ENCODE assay signal across 1 cellular context in the genomic region with DNA sequence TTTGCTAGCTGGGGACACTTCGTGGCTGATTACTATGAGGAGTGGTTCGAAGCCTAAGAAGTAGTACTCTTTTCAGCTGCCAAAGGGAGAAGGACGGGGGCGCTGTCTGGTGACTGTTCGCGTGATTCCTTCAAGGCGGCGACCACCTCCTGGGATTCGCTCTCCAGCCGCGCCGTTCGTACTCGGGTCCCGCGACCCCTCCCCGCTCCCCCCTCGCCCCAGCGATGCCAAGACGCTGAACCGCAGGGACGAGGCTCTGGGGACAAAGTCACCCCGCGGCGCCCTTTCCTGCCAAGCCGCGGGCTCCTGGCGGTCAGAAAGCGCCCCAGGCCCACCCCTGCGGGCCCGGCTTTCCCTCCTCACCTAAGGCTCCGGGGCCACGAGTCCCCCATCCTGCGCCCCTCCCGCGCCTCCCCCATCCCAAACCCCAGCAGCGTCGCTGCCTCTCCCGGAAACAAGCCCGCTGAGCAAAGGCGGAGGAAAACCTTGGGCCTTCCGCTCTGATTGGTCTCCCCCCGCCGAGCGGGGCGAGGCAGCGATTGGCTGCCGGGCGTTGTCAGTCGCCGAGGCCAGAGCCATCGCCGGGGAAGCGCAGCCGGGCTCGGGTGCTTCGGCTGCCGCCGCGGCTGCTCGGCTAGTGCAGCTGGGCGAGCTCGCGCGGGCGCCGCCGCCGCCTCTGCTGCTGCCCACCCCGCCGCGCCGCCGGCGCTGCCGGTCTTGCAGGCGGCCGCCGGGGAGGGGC.
TF ChIP-seq lines count a peak whose summit lies in the region.

A gene (plus strand): TSS at position 572 of the 742 bp plus-strand sequence.

TF ChIP-seq in K562, 482 proteins besides CTCF, POLR2A, EP300 and RAD21 (continued from another document and continues in another):
- TF ChIP-seq, protein P1, sequence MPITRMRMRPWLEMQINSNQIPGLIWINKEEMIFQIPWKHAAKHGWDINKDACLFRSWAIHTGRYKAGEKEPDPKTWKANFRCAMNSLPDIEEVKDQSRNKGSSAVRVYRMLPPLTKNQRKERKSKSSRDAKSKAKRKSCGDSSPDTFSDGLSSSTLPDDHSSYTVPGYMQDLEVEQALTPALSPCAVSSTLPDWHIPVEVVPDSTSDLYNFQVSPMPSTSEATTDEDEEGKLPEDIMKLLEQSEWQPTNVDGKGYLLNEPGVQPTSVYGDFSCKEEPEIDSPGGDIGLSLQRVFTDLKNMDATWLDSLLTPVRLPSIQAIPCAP (CRISPR knock-in tag; IDR thresholded peaks at IDR 0.05; ENCODE audit: borderline replicate concordance), result no peak
- TF ChIP-seq, protein P2, sequence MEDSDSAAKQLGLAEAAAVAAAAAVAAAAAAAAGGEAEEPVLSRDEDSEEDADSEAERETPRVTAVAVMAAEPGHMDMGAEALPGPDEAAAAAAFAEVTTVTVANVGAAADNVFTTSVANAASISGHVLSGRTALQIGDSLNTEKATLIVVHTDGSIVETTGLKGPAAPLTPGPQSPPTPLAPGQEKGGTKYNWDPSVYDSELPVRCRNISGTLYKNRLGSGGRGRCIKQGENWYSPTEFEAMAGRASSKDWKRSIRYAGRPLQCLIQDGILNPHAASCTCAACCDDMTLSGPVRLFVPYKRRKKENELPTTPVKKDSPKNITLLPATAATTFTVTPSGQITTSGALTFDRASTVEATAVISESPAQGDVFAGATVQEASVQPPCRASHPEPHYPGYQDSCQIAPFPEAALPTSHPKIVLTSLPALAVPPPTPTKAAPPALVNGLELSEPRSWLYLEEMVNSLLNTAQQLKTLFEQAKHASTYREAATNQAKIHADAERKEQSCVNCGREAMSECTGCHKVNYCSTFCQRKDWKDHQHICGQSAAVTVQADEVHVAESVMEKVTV (CRISPR knock-in tag; IDR thresholded peaks at IDR 0.05), result no peak
- TF ChIP-seq ZC3H8 (IDR thresholded peaks at IDR 0.05) (no peak), NFYB (IDR thresholded peaks at IDR 0.05; ENCODE audit: extremely low read depth, insufficient read length) (peak; percentile 43), CXXC5 (CRISPR knock-in tag; IDR thresholded peaks at IDR 0.05) (peak; percentile 47; the same call in 1 of the 2 replicates), ATF1 (CRISPR knock-in tag; IDR thresholded peaks at IDR 0.05) (no peak), ATF1 (tag; IDR thresholded peaks at IDR 0.05) (no peak), RBFOX2 (IDR thresholded peaks at IDR 0.05; ENCODE audit: low read depth, low read length) (0 out of 2 replicates have a peak, but pooled peaks have one; percentile 26), ZNF445 (CRISPR knock-in tag; IDR thresholded peaks at IDR 0.05; ENCODE audit: low read depth) (no peak), SNIP1 (IDR thresholded peaks at IDR 0.05; ENCODE audit: low read depth) (no peak), GABPA (tag; conservative IDR thresholded peaks at IDR 0.05; ENCODE audit: low read depth) (peak; percentile 68), KLF10 (CRISPR knock-in tag; IDR thresholded peaks at IDR 0.05) (no peak), RBM25 (IDR thresholded peaks at IDR 0.05; ENCODE audit: low read depth, low read length, severe bottlenecking) (peak; percentile 35), MECOM (CRISPR knock-in tag; IDR thresholded peaks at IDR 0.05) (no peak), SIRT6 (IDR thresholded peaks at IDR 0.05; ENCODE audit: low read depth, low read length) (no peak)
- TF ChIP-seq, protein P3, sequence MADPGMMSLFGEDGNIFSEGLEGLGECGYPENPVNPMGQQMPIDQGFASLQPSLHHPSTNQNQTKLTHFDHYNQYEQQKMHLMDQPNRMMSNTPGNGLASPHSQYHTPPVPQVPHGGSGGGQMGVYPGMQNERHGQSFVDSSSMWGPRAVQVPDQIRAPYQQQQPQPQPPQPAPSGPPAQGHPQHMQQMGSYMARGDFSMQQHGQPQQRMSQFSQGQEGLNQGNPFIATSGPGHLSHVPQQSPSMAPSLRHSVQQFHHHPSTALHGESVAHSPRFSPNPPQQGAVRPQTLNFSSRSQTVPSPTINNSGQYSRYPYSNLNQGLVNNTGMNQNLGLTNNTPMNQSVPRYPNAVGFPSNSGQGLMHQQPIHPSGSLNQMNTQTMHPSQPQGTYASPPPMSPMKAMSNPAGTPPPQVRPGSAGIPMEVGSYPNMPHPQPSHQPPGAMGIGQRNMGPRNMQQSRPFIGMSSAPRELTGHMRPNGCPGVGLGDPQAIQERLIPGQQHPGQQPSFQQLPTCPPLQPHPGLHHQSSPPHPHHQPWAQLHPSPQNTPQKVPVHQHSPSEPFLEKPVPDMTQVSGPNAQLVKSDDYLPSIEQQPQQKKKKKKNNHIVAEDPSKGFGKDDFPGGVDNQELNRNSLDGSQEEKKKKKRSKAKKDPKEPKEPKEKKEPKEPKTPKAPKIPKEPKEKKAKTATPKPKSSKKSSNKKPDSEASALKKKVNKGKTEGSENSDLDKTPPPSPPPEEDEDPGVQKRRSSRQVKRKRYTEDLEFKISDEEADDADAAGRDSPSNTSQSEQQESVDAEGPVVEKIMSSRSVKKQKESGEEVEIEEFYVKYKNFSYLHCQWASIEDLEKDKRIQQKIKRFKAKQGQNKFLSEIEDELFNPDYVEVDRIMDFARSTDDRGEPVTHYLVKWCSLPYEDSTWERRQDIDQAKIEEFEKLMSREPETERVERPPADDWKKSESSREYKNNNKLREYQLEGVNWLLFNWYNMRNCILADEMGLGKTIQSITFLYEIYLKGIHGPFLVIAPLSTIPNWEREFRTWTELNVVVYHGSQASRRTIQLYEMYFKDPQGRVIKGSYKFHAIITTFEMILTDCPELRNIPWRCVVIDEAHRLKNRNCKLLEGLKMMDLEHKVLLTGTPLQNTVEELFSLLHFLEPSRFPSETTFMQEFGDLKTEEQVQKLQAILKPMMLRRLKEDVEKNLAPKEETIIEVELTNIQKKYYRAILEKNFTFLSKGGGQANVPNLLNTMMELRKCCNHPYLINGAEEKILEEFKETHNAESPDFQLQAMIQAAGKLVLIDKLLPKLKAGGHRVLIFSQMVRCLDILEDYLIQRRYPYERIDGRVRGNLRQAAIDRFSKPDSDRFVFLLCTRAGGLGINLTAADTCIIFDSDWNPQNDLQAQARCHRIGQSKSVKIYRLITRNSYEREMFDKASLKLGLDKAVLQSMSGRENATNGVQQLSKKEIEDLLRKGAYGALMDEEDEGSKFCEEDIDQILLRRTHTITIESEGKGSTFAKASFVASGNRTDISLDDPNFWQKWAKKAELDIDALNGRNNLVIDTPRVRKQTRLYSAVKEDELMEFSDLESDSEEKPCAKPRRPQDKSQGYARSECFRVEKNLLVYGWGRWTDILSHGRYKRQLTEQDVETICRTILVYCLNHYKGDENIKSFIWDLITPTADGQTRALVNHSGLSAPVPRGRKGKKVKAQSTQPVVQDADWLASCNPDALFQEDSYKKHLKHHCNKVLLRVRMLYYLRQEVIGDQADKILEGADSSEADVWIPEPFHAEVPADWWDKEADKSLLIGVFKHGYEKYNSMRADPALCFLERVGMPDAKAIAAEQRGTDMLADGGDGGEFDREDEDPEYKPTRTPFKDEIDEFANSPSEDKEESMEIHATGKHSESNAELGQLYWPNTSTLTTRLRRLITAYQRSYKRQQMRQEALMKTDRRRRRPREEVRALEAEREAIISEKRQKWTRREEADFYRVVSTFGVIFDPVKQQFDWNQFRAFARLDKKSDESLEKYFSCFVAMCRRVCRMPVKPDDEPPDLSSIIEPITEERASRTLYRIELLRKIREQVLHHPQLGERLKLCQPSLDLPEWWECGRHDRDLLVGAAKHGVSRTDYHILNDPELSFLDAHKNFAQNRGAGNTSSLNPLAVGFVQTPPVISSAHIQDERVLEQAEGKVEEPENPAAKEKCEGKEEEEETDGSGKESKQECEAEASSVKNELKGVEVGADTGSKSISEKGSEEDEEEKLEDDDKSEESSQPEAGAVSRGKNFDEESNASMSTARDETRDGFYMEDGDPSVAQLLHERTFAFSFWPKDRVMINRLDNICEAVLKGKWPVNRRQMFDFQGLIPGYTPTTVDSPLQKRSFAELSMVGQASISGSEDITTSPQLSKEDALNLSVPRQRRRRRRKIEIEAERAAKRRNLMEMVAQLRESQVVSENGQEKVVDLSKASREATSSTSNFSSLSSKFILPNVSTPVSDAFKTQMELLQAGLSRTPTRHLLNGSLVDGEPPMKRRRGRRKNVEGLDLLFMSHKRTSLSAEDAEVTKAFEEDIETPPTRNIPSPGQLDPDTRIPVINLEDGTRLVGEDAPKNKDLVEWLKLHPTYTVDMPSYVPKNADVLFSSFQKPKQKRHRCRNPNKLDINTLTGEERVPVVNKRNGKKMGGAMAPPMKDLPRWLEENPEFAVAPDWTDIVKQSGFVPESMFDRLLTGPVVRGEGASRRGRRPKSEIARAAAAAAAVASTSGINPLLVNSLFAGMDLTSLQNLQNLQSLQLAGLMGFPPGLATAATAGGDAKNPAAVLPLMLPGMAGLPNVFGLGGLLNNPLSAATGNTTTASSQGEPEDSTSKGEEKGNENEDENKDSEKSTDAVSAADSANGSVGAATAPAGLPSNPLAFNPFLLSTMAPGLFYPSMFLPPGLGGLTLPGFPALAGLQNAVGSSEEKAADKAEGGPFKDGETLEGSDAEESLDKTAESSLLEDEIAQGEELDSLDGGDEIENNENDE (IDR thresholded peaks at IDR 0.05; ENCODE audit: low read depth, low read length), result no peak
- TF ChIP-seq, protein P4, sequence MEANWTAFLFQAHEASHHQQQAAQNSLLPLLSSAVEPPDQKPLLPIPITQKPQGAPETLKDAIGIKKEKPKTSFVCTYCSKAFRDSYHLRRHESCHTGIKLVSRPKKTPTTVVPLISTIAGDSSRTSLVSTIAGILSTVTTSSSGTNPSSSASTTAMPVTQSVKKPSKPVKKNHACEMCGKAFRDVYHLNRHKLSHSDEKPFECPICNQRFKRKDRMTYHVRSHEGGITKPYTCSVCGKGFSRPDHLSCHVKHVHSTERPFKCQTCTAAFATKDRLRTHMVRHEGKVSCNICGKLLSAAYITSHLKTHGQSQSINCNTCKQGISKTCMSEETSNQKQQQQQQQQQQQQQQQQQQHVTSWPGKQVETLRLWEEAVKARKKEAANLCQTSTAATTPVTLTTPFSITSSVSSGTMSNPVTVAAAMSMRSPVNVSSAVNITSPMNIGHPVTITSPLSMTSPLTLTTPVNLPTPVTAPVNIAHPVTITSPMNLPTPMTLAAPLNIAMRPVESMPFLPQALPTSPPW (CRISPR knock-in tag; IDR thresholded peaks at IDR 0.05), result peak; percentile 35; the same call in 1 of the 2 replicates
- TF ChIP-seq, protein P5, sequence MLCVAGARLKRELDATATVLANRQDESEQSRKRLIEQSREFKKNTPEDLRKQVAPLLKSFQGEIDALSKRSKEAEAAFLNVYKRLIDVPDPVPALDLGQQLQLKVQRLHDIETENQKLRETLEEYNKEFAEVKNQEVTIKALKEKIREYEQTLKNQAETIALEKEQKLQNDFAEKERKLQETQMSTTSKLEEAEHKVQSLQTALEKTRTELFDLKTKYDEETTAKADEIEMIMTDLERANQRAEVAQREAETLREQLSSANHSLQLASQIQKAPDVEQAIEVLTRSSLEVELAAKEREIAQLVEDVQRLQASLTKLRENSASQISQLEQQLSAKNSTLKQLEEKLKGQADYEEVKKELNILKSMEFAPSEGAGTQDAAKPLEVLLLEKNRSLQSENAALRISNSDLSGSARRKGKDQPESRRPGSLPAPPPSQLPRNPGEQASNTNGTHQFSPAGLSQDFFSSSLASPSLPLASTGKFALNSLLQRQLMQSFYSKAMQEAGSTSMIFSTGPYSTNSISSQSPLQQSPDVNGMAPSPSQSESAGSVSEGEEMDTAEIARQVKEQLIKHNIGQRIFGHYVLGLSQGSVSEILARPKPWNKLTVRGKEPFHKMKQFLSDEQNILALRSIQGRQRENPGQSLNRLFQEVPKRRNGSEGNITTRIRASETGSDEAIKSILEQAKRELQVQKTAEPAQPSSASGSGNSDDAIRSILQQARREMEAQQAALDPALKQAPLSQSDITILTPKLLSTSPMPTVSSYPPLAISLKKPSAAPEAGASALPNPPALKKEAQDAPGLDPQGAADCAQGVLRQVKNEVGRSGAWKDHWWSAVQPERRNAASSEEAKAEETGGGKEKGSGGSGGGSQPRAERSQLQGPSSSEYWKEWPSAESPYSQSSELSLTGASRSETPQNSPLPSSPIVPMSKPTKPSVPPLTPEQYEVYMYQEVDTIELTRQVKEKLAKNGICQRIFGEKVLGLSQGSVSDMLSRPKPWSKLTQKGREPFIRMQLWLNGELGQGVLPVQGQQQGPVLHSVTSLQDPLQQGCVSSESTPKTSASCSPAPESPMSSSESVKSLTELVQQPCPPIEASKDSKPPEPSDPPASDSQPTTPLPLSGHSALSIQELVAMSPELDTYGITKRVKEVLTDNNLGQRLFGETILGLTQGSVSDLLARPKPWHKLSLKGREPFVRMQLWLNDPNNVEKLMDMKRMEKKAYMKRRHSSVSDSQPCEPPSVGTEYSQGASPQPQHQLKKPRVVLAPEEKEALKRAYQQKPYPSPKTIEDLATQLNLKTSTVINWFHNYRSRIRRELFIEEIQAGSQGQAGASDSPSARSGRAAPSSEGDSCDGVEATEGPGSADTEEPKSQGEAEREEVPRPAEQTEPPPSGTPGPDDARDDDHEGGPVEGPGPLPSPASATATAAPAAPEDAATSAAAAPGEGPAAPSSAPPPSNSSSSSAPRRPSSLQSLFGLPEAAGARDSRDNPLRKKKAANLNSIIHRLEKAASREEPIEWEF (CRISPR knock-in tag; IDR thresholded peaks at IDR 0.05), result no peak
- TF ChIP-seq, protein P6, sequence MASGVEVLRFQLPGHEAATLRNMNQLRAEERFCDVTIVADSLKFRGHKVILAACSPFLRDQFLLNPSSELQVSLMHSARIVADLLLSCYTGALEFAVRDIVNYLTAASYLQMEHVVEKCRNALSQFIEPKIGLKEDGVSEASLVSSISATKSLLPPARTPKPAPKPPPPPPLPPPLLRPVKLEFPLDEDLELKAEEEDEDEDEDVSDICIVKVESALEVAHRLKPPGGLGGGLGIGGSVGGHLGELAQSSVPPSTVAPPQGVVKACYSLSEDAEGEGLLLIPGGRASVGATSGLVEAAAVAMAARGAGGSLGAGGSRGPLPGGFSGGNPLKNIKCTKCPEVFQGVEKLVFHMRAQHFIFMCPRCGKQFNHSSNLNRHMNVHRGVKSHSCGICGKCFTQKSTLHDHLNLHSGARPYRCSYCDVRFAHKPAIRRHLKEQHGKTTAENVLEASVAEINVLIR (CRISPR knock-in tag; IDR thresholded peaks at IDR 0.05), result no peak
- TF ChIP-seq, protein P7, sequence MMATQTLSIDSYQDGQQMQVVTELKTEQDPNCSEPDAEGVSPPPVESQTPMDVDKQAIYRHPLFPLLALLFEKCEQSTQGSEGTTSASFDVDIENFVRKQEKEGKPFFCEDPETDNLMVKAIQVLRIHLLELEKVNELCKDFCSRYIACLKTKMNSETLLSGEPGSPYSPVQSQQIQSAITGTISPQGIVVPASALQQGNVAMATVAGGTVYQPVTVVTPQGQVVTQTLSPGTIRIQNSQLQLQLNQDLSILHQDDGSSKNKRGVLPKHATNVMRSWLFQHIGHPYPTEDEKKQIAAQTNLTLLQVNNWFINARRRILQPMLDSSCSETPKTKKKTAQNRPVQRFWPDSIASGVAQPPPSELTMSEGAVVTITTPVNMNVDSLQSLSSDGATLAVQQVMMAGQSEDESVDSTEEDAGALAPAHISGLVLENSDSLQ (IDR thresholded peaks at IDR 0.05), result peak; percentile 81
- TF ChIP-seq, protein P8, sequence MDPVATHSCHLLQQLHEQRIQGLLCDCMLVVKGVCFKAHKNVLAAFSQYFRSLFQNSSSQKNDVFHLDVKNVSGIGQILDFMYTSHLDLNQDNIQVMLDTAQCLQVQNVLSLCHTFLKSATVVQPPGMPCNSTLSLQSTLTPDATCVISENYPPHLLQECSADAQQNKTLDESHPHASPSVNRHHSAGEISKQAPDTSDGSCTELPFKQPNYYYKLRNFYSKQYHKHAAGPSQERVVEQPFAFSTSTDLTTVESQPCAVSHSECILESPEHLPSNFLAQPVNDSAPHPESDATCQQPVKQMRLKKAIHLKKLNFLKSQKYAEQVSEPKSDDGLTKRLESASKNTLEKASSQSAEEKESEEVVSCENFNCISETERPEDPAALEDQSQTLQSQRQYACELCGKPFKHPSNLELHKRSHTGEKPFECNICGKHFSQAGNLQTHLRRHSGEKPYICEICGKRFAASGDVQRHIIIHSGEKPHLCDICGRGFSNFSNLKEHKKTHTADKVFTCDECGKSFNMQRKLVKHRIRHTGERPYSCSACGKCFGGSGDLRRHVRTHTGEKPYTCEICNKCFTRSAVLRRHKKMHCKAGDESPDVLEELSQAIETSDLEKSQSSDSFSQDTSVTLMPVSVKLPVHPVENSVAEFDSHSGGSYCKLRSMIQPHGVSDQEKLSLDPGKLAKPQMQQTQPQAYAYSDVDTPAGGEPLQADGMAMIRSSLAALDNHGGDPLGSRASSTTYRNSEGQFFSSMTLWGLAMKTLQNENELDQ (CRISPR knock-in tag; IDR thresholded peaks at IDR 0.05; ENCODE audit: borderline replicate concordance), result no peak
